ENCODE assay signal across 29 cellular contexts in genomic region chr10:97826892-97827291, GRCh38. TPM values are rescaled to one million over a fixed set of nuclear protein-coding genes. Genes with fewer than 3 reads are reported as not detected.
A peak's percentile ranks its signal among the peaks of the same experiment; 100 is the strongest.
DNase-seq lines count a peak whose midpoint lies in the region; ATAC-seq, FAIRE-seq and TF ChIP-seq lines count a peak whose summit lies in the region.
"Had no signal": no experiment of that assay in that cellular context is flagged by ENCODE, and none has a peak within 500 bp of the region (broad histone marks: within the 10 kb centered on the region; RNA-seq: fewer than 3 reads in every experiment).

No MANE protein-coding gene starts in this region.

- TF ChIP-seq CTCF in NB4 (IDR thresholded peaks at IDR 0.05; ENCODE audit: low read depth, low read length), result no peak
- TF ChIP-seq CTCF in H1 (IDR thresholded peaks at IDR 0.05; ENCODE audit: control extremely low read depth in 1 of 3, insufficient read depth in 1 of 3, low read depth in 1 of 3, low read length in 3 of 3), result no peak
- no peak for TF ChIP-seq CTCF in kidney (IDR thresholded peaks at IDR 0.05; ENCODE audit: borderline replicate concordance, extremely low read depth, insufficient read depth)

- TF ChIP-seq RAD21 in H1 (IDR thresholded peaks at IDR 0.05 in 1 of 2, conservative IDR thresholded peaks at IDR 0.05 in 1 of 2; ENCODE audit: low read depth in 2 of 2, low read length in 2 of 2), result no peak

- H3K79me1 ChIP-seq in H1 (ENCODE audit: low read depth, low read length), result no peaks in the 10 kb centered on the region; the same call in 1 of the 2 replicates

- H4K91ac ChIP-seq in H1 (replicated peaks; ENCODE audit: insufficient read length, low read length), result no peak overlapping the region

- no peaks in the 10 kb centered on the region for H3K79me2 ChIP-seq in H1 (ENCODE audit: control insufficient read depth in 1 of 2, insufficient read depth in 2 of 2, low read length in 2 of 2)

- no peak overlapping the region for H3K4me3 Mint-ChIP-seq in activated naive CD8-positive, alpha-beta T cell treated with anti-CD3 and anti-CD28 coated beads, Interleukin-2, amount 10 ng/mL, durations not matched to agents 7 days and 5 days
- H3K4me3 Mint-ChIP-seq in activated naive CD8-positive, alpha-beta T cell treated with anti-CD3 and anti-CD28 coated beads for 36 hours, result no peak overlapping the region
- H3K4me3 Mint-ChIP-seq: CD4-positive, alpha-beta memory T cell; CD4-positive, CD25-positive, alpha-beta regulatory T cell; CD8-positive, alpha-beta memory T cell had no signal

- H2BK120ac ChIP-seq in H1 (replicated peaks; ENCODE audit: low read depth, low read length), result no peak overlapping the region

- TF ChIP-seq POLR2A in NB4 (IDR thresholded peaks at IDR 0.05; ENCODE audit: extremely low read depth, insufficient read length) (no peak), H1 (IDR thresholded peaks at IDR 0.05; ENCODE audit: control extremely low read depth in 1 of 2, low read depth in 2 of 2, low read length in 2 of 2) (no peak)

- H3K27me3 Mint-ChIP-seq in activated naive CD8-positive, alpha-beta T cell treated with anti-CD3 and anti-CD28 coated beads, Interleukin-2, amount 10 ng/mL, durations not matched to agents 7 days and 5 days, result no peaks in the 10 kb centered on the region
- no peaks in the 10 kb centered on the region for H3K27me3 Mint-ChIP-seq in activated naive CD8-positive, alpha-beta T cell treated with anti-CD3 and anti-CD28 coated beads for 36 hours
- H3K27me3 Mint-ChIP-seq: CD4-positive, alpha-beta memory T cell; CD4-positive, CD25-positive, alpha-beta regulatory T cell had no signal

- no peak overlapping the region for H3K4me3 ChIP-seq in NB4 (ENCODE audit: low read depth, low read length)
- no peak overlapping the region for H3K4me3 ChIP-seq in H1 (ENCODE audit: extremely low read depth in 1 of 4, insufficient read depth in 2 of 4, low read depth in 3 of 4, low read length in 4 of 4)
- H3K4me3 ChIP-seq in kidney (ENCODE audit: low read length in 2 of 2), result no peak overlapping the region
- H3K4me3 ChIP-seq: BLaER1, GM12878 had no signal

- no peak overlapping the region for H2BK12ac ChIP-seq in H1 (ENCODE audit: low read depth, low read length)

- CTCF ChIA-PET in H1 (lab: Charles Lee; ENCODE audit: partially characterized antibody), result interaction anchor here (0.6 to 5.1 kb wide), 9 partner anchors 10 to 70 kb away, joined by 3 to 26 read pairs (median 4); no protein-coding TSS in a partner anchor

- H3K23me2 ChIP-seq in H1 (ENCODE audit: low read depth, low read length), result no peaks in the 10 kb centered on the region

- H4K20me1 ChIP-seq in H1 (replicated peaks in 1 of 2; ENCODE audit: control insufficient read depth in 1 of 2, insufficient read depth in 2 of 2, low read length in 2 of 2), result no peaks in the 10 kb centered on the region
- H4K20me1 ChIP-seq: BLaER1 had no signal

- H3K56ac ChIP-seq in H1 (replicated peaks; ENCODE audit: insufficient read length, low read depth, low read length), result no peak overlapping the region

- FAIRE-seq in H1 (lab: Jason Lieb, UNC) (no peak), kidney (lab: Jason Lieb, UNC) (no peak)
- FAIRE-seq: A204.1, GM12878, GM12892, GM18507 had no signal

- intact Hi-C loops in kidney (cut with DNase I), result no loop called here

- H2BK15ac ChIP-seq in H1 (ENCODE audit: low read length), result no peak overlapping the region

- H3K18ac ChIP-seq in H1 (ENCODE audit: extremely low read depth, low read length), result no peak overlapping the region

- H3K9ac ChIP-seq in H1 (replicated peaks in 1 of 4; ENCODE audit: extremely low read depth in 1 of 4, low read depth in 3 of 4, low read length in 3 of 4) (no peak overlapping the region), kidney (ENCODE audit: low read length in 2 of 2) (no peak overlapping the region)
- H3K9ac ChIP-seq: BLaER1 had no signal

- peak overlapping the region; percentile 18 for H3K27ac Mint-ChIP-seq in activated naive CD8-positive, alpha-beta T cell treated with anti-CD3 and anti-CD28 coated beads, Interleukin-2, amount 10 ng/mL, durations not matched to agents 7 days and 5 days
- H3K27ac Mint-ChIP-seq in activated naive CD8-positive, alpha-beta T cell treated with anti-CD3 and anti-CD28 coated beads for 36 hours, result no peak overlapping the region

- H3K4ac ChIP-seq in H1 (replicated peaks; ENCODE audit: insufficient read length, low read depth, low read length), result no peak overlapping the region

- no peak overlapping the region for H2AFZ ChIP-seq in H1 (ENCODE audit: low read length)

- no peak overlapping the region for H3K23ac ChIP-seq in H1 (ENCODE audit: insufficient read length)

- WGBS in H1 (ENCODE audit: extremely low coverage in 1 of 2, insufficient coverage in 1 of 2, insufficient read length in 1 of 2, insufficient replicate concordance in 2 of 2, low coverage in 1 of 2, low lambda C conversion rate in 2 of 2, missing lambda C conversion rate in 1 of 2), 2 experiments, result 88% methylated on average over 1 of the region's 1 CpG; no CpG with 5 or more reads in 1 of the 2 experiments

- no peak overlapping the region for H3K4me2 ChIP-seq in H1 (ENCODE audit: insufficient read depth in 1 of 2, low read depth in 2 of 2, low read length in 2 of 2)
- H3K4me2 ChIP-seq: BLaER1 had no signal

- no peak overlapping the region for H2AK5ac ChIP-seq in H1 (ENCODE audit: low read depth, low read length)

- H3K36me3 ChIP-seq in H1 (ENCODE audit: control insufficient read depth in 2 of 4, insufficient read depth in 4 of 4, low read length in 3 of 4), result no peaks in the 10 kb centered on the region
- H3K36me3 ChIP-seq in kidney (ENCODE audit: control insufficient read depth in 1 of 2, insufficient read depth in 2 of 2, low read length in 2 of 2), result no peaks in the 10 kb centered on the region
- H3K36me3 ChIP-seq: BE2C, BLaER1 had no signal

- no peaks in the 10 kb centered on the region for H3K36me3 Mint-ChIP-seq in activated naive CD8-positive, alpha-beta T cell treated with anti-CD3 and anti-CD28 coated beads, Interleukin-2, amount 10 ng/mL, durations not matched to agents 7 days and 5 days
- no peaks in the 10 kb centered on the region for H3K36me3 Mint-ChIP-seq in activated naive CD8-positive, alpha-beta T cell treated with anti-CD3 and anti-CD28 coated beads for 36 hours
- H3K36me3 Mint-ChIP-seq: CD14-positive monocyte; CD4-positive, alpha-beta memory T cell had no signal

- ATAC-seq in activated naive CD8-positive, alpha-beta T cell treated with anti-CD3 and anti-CD28 coated beads, Interleukin-2, amount 10 ng/mL, durations not matched to agents 7 days and 5 days (ENCODE audit: low read depth), result no peak
- ATAC-seq: GM12878 had no signal

- POLR2A ChIA-PET in activated naive CD8-positive, alpha-beta T cell treated with anti-CD3 and anti-CD28 coated beads, Interleukin-2, amount 10 ng/mL, durations not matched to agents 7 days and 5 days (lab: Charles Lee), result interaction anchor here (2.7 kb wide), 1 partner anchor 23 kb away, joined by 12 read pairs; the partner anchor contains the start of gene GOLGA7B
- POLR2A ChIA-PET in H1 (lab: Charles Lee; ENCODE audit: partially characterized antibody), result no interaction called here

- H3K4me1 ChIP-seq in H1 (replicated peaks in 1 of 4; ENCODE audit: control insufficient read depth in 3 of 4, insufficient read depth in 4 of 4, low read length in 3 of 4) (peaks cover 0 to 5% (median 2%) of the 10 kb centered on the region in 4 experiments; a peak in 4 of 7 replicates), kidney (ENCODE audit: control insufficient read depth in 1 of 2, insufficient read depth in 1 of 2, low read depth in 1 of 2, low read length in 2 of 2) (no peaks in the 10 kb centered on the region)
- H3K4me1 ChIP-seq: BE2C, BLaER1 had no signal

- H4K5ac ChIP-seq in H1 (ENCODE audit: insufficient read length, low read depth, low read length), result no peak overlapping the region

- H3K9me3 ChIP-seq in H1 (ENCODE audit: insufficient read depth in 2 of 2, low read depth in 1 of 2, low read length in 1 of 2), result no peaks in the 10 kb centered on the region
- H3K9me3 ChIP-seq in kidney (ENCODE audit: control insufficient read depth in 1 of 2, low read length in 2 of 2), result no peaks in the 10 kb centered on the region
- H3K9me3 ChIP-seq: BE2C, BLaER1 had no signal

- H3K27me3 ChIP-seq in H1 (replicated peaks in 1 of 4; ENCODE audit: control insufficient read depth in 3 of 4, extremely low read depth in 1 of 4, insufficient read depth in 3 of 4, low read length in 3 of 4), result no peaks in the 10 kb centered on the region
- H3K27me3 ChIP-seq: BE2C, BLaER1 had no signal

- H4K8ac ChIP-seq in H1 (ENCODE audit: extremely low read depth, insufficient read depth, low read length), result no peak overlapping the region; the same call in 1 of the 2 replicates

- H3K27ac ChIP-seq in H1 (ENCODE audit: low read depth, low read length) (no peak overlapping the region), kidney (ENCODE audit: low read depth in 2 of 2, low read length in 2 of 2) (no peak overlapping the region)
- H3K27ac ChIP-seq: BLaER1 had no signal

- no peak for TF ChIP-seq EP300 in H1 (IDR thresholded peaks at IDR 0.05; ENCODE audit: borderline replicate concordance in 1 of 2, low read depth in 2 of 2, low read length in 2 of 2)

- DNase-seq in activated naive CD8-positive, alpha-beta T cell treated with anti-CD3 and anti-CD28 coated beads, Interleukin-2, amount 10 ng/mL, durations not matched to agents 7 days and 5 days, result no peak
- no peak for DNase-seq in activated naive CD8-positive, alpha-beta T cell treated with anti-CD3 and anti-CD28 coated beads for 36 hours
- DNase-seq in NB4 (ENCODE audit: low read depth), result peak; percentile 56
- DNase-seq in H1 (ENCODE audit: low read depth in 1 of 2, low spot score in 2 of 2), result no peak
- no peak for DNase-seq in kidney
- no peak for DNase-seq in RKO (ENCODE audit: low spot score)
- DNase-seq: 8988T; ACHN; BE2C; CD4-positive, alpha-beta memory T cell; CD4-positive, CD25-positive, alpha-beta regulatory T cell; CD8-positive, alpha-beta memory T cell; COR-L47; DMS 273 treated with DMSO at 0.1 percent for 48 hours; DMS153; DMS53; DMS79; DND-41; EL; GDM1 had no signal

- H3K4me1 Mint-ChIP-seq in activated naive CD8-positive, alpha-beta T cell treated with anti-CD3 and anti-CD28 coated beads, Interleukin-2, amount 10 ng/mL, durations not matched to agents 7 days and 5 days, result peaks cover 20% of the 10 kb centered on the region
- H3K4me1 Mint-ChIP-seq in activated naive CD8-positive, alpha-beta T cell treated with anti-CD3 and anti-CD28 coated beads for 36 hours, result peaks cover 20% of the 10 kb centered on the region
- H3K4me1 Mint-ChIP-seq: CD14-positive monocyte had no signal

- H2BK5ac ChIP-seq in H1 (ENCODE audit: low read depth, low read length), result no peak overlapping the region

- no peak overlapping the region for H2BK20ac ChIP-seq in H1 (ENCODE audit: low read length)

- H3K9me3 Mint-ChIP-seq in activated naive CD8-positive, alpha-beta T cell treated with anti-CD3 and anti-CD28 coated beads, Interleukin-2, amount 10 ng/mL, durations not matched to agents 7 days and 5 days, result no peaks in the 10 kb centered on the region
- no peaks in the 10 kb centered on the region for H3K9me3 Mint-ChIP-seq in activated naive CD8-positive, alpha-beta T cell treated with anti-CD3 and anti-CD28 coated beads for 36 hours
- H3K9me3 Mint-ChIP-seq: CD4-positive, alpha-beta memory T cell; CD4-positive, CD25-positive, alpha-beta regulatory T cell; CD8-positive, alpha-beta memory T cell had no signal

- no peak overlapping the region for H3K14ac ChIP-seq in H1 (ENCODE audit: insufficient read length)

RNA-seq across cellular contexts. Expression of gene GOLGA7B, which starts 22.8 kb away (rescaled TPM):
- 10 to 100 TPM; 10.8 to 12.0 TPM for total RNA-seq in activated naive CD8-positive, alpha-beta T cell treated with anti-CD3 and anti-CD28 coated beads, Interleukin-2, amount 10 ng/mL, durations not matched to agents 7 days and 5 days
- under 1 TPM; 0.80 to 0.90 TPM for total RNA-seq in activated naive CD8-positive, alpha-beta T cell treated with anti-CD3 and anti-CD28 coated beads for 36 hours
- 0.04 TPM in 1 of 2 replicates, not detected in the other for total RNA-seq in H1 (2021; fragmentation: NEBNext Ultra II Directional; extraction: Animal tissue kit (Norgen Biotek cat#: 25700))
- polyA plus RNA-seq in H1 (2011; rRNA removed) (0.02 and 0.14 TPM in 2 replicates), kidney (ENCODE audit: insufficient read depth, low read depth, low replicate concordance) (not detected)
- polyA plus RNA-seq in H1 (2011; cell fraction: cytosol; rRNA removed), result 0.14 TPM
- 0.27 TPM for polyA plus RNA-seq in H1 (2011; cell fraction: nucleus; rRNA removed)
- 0.08 to 0.29 TPM (median 0.18 TPM) in 4 replicates for polyA plus RNA-seq in H1 (2012, experiment 1 of 2)
- polyA plus RNA-seq in H1 (2012, experiment 2 of 2), result 0.04 TPM
- polyA plus RNA-seq in H1 (2013, experiment 1 of 2), result 0.02 TPM
- polyA plus RNA-seq in H1 (2013, experiment 2 of 2), result 0.02 TPM
- polyA minus RNA-seq in H1 (2011; rRNA and poly(A)+ RNA removed), result 0.13 and 0.24 TPM in 2 replicates
- polyA minus RNA-seq in H1 (2011; cell fraction: cytosol; rRNA and poly(A)+ RNA removed), result not detected
- polyA minus RNA-seq in H1 (2011; cell fraction: nucleus; rRNA and poly(A)+ RNA removed), result not detected
- 0.50 TPM for total RNA-seq in kidney
- total RNA-seq: G401, GM12878 had no signal
- polyA plus RNA-seq: AG04450, CD14-positive monocyte had no signal

RNA-seq across cellular contexts. Expression of gene SFRP5, which starts 55.1 kb away (rescaled TPM):
- total RNA-seq in activated naive CD8-positive, alpha-beta T cell treated with anti-CD3 and anti-CD28 coated beads, Interleukin-2, amount 10 ng/mL, durations not matched to agents 7 days and 5 days, result under 1 TPM; 0.22 to 0.23 TPM
- total RNA-seq in activated naive CD8-positive, alpha-beta T cell treated with anti-CD3 and anti-CD28 coated beads for 36 hours, result under 1 TPM; 0.22 to 0.27 TPM
- total RNA-seq in H1 (2021; fragmentation: NEBNext Ultra II Directional; extraction: Animal tissue kit (Norgen Biotek cat#: 25700)), result 3.3 and 3.9 TPM in 2 replicates
- polyA plus RNA-seq in H1 (2011; rRNA removed) (5.9 and 8.6 TPM in 2 replicates), kidney (ENCODE audit: insufficient read depth, low read depth, low replicate concordance) (0.22 TPM)
- 5.3 TPM for polyA plus RNA-seq in H1 (2011; cell fraction: cytosol; rRNA removed)
- polyA plus RNA-seq in H1 (2011; cell fraction: nucleus; rRNA removed), result 4.9 TPM
- 1.2 to 5.2 TPM (median 3.9 TPM) in 4 replicates for polyA plus RNA-seq in H1 (2012, experiment 1 of 2)
- 4.1 TPM for polyA plus RNA-seq in H1 (2012, experiment 2 of 2)
- 3.9 TPM for polyA plus RNA-seq in H1 (2013, experiment 1 of 2)
- 3.5 TPM for polyA plus RNA-seq in H1 (2013, experiment 2 of 2)
- polyA minus RNA-seq in H1 (2011; rRNA and poly(A)+ RNA removed), result 1.4 TPM in 2 replicates
- 3.2 TPM for polyA minus RNA-seq in H1 (2011; cell fraction: cytosol; rRNA and poly(A)+ RNA removed)
- polyA minus RNA-seq in H1 (2011; cell fraction: nucleus; rRNA and poly(A)+ RNA removed), result 3.4 TPM
- 0.31 TPM for total RNA-seq in kidney
- total RNA-seq: A673; CD4-positive, alpha-beta memory T cell; CD4-positive, CD25-positive, alpha-beta regulatory T cell; CD8-positive, alpha-beta memory T cell; G401; GM12878 had no signal
- polyA plus RNA-seq: AG04450; CD14-positive monocyte; CD4-positive, alpha-beta memory T cell; GM12878 had no signal
